13 cellular contexts compared by ENCODE assay signal in genomic region chr12:108572166-108572790, GRCh38. TPM values are rescaled to one million over a fixed set of nuclear protein-coding genes. Genes with fewer than 3 reads are reported as not detected.
DNase-seq lines count a peak whose midpoint lies in the region; ATAC-seq, FAIRE-seq and TF ChIP-seq lines count a peak whose summit lies in the region.
"Had no signal": no experiment of that assay in that cellular context is flagged by ENCODE, and none has a peak within 500 bp of the region (broad histone marks: within the 10 kb centered on the region; RNA-seq: fewer than 3 reads in every experiment).

No MANE protein-coding gene starts in this region.

- CTCF ChIA-PET in activated CD8-positive, alpha-beta T cell treated with anti-CD3 and anti-CD28 coated beads for 36 hours (lab: Charles Lee) = interaction anchor here (1.1 to 24.3 kb wide), 4 partner anchors 43 to 92 kb away, joined by 3 to 645 read pairs (median 4); no protein-coding TSS in a partner anchor
- CTCF ChIA-PET in activated CD8-positive, alpha-beta T cell treated with anti-CD3 and anti-CD28 coated beads, Interleukin-2, amount 10 ng/mL, durations not matched to agents 7 days and 5 days (lab: Charles Lee) = interaction anchor here (0.6 to 19.8 kb wide), 8 partner anchors 8 to 582 kb away, joined by 3 to 574 read pairs (median 6); partner anchors contain the start of gene ISCU
- CTCF ChIA-PET in H1 (lab: Charles Lee; ENCODE audit: partially characterized antibody) = interaction anchor here (0.9 to 24.3 kb wide), 6 partner anchors 8 to 79 kb away, joined by 3 to 523 read pairs (median 5); no protein-coding TSS in a partner anchor

- no peak for TF ChIP-seq EP300 in H1 (IDR thresholded peaks at IDR 0.05; ENCODE audit: borderline replicate concordance in 1 of 2, low read depth in 2 of 2, low read length in 2 of 2)

- H2BK5ac ChIP-seq in H1 (ENCODE audit: low read depth, low read length) = no peak overlapping the region

- 0 out of 2 replicates have a peak overlapping the region, but pooled peaks have one; percentile 14 for H2BK12ac ChIP-seq in H1 (ENCODE audit: low read depth, low read length)

- H4K8ac ChIP-seq in H1 (ENCODE audit: extremely low read depth, insufficient read depth, low read length) = no peak overlapping the region

- H3K27ac Mint-ChIP-seq in activated CD8-positive, alpha-beta T cell treated with anti-CD3 and anti-CD28 coated beads for 36 hours = no peak overlapping the region
- no peak overlapping the region for H3K27ac Mint-ChIP-seq in activated CD8-positive, alpha-beta T cell treated with anti-CD3 and anti-CD28 coated beads, Interleukin-2, amount 10 ng/mL, durations not matched to agents 7 days and 5 days
- H3K27ac Mint-ChIP-seq in stimulated activated memory B cell treated with anti-CD40 and anti-IgM and Interleukin-4, amounts not matched to agents 10 μg/mL and 1 μg/mL and 100 μg/mL, for 72 hours = peak overlapping the region; percentile 96

- POLR2A ChIA-PET in activated CD8-positive, alpha-beta T cell treated with anti-CD3 and anti-CD28 coated beads for 36 hours (lab: Charles Lee) = interaction anchor here (7.4 to 14.9 kb wide), 2 partner anchors 45 to 58 kb away, joined by 70 to 225 read pairs; partner anchors contain the start of gene SELPLG
- POLR2A ChIA-PET in activated CD8-positive, alpha-beta T cell treated with anti-CD3 and anti-CD28 coated beads, Interleukin-2, amount 10 ng/mL, durations not matched to agents 7 days and 5 days (lab: Charles Lee) = interaction anchor here (1.7 kb wide), 1 partner anchor 10 kb away, joined by 7 read pairs; the partner anchor contains the start of gene ISCU
- POLR2A ChIA-PET in H1 (lab: Charles Lee; ENCODE audit: partially characterized antibody) = no interaction called here

- intact Hi-C loops in activated CD8-positive, alpha-beta T cell treated with anti-CD3 and anti-CD28 coated beads for 36 hours (cut with micrococcal nuclease) = no loop called here

- H3K14ac ChIP-seq in H1 (ENCODE audit: insufficient read length) = no peak overlapping the region

- no peaks in the 10 kb centered on the region for H3K27me3 Mint-ChIP-seq in activated CD8-positive, alpha-beta T cell treated with anti-CD3 and anti-CD28 coated beads for 36 hours
- H3K27me3 Mint-ChIP-seq in activated CD8-positive, alpha-beta T cell treated with anti-CD3 and anti-CD28 coated beads, Interleukin-2, amount 10 ng/mL, durations not matched to agents 7 days and 5 days (ENCODE audit: low read depth) = peaks cover under 1% of the 10 kb centered on the region
- H3K27me3 Mint-ChIP-seq in stimulated activated memory B cell treated with anti-CD40 and anti-IgM and Interleukin-4, amounts not matched to agents 10 μg/mL and 1 μg/mL and 100 μg/mL, for 72 hours = no peaks in the 10 kb centered on the region

- H3K4me3 Mint-ChIP-seq in activated CD8-positive, alpha-beta T cell treated with anti-CD3 and anti-CD28 coated beads for 36 hours = no peak overlapping the region
- no peak overlapping the region for H3K4me3 Mint-ChIP-seq in activated CD8-positive, alpha-beta T cell treated with anti-CD3 and anti-CD28 coated beads, Interleukin-2, amount 10 ng/mL, durations not matched to agents 7 days and 5 days
- H3K4me3 Mint-ChIP-seq in stimulated activated memory B cell treated with anti-CD40 and anti-IgM and Interleukin-4, amounts not matched to agents 10 μg/mL and 1 μg/mL and 100 μg/mL, for 72 hours = peak overlapping the region; percentile 13

- no peak overlapping the region for H3K4me3 ChIP-seq in H1 (ENCODE audit: extremely low read depth in 1 of 4, insufficient read depth in 2 of 4, low read depth in 3 of 4, low read length in 4 of 4)

- no peak overlapping the region for H4K5ac ChIP-seq in H1 (ENCODE audit: insufficient read length, low read depth, low read length)

- no peak overlapping the region for H3K4me2 ChIP-seq in H1 (ENCODE audit: insufficient read depth in 1 of 2, low read depth in 2 of 2, low read length in 2 of 2)

- H3K79me1 ChIP-seq in H1 (ENCODE audit: low read depth, low read length) = no peaks in the 10 kb centered on the region

- peak; percentile 38 for DNase-seq in activated CD8-positive, alpha-beta T cell treated with anti-CD3 and anti-CD28 coated beads for 36 hours
- DNase-seq in activated CD8-positive, alpha-beta T cell treated with anti-CD3 and anti-CD28 coated beads, Interleukin-2, amount 10 ng/mL, durations not matched to agents 7 days and 5 days = no peak
- peak in 1 of 2 experiments; percentile 23 for DNase-seq in H1 (ENCODE audit: low read depth in 1 of 2, low spot score in 2 of 2)
- no peak for DNase-seq in SHP77 treated with DMSO at 0.1 percent for 48 hours (lab: John Stamatoyannopoulos, UW)
- DNase-seq: DMS79 treated with DMSO at 0.1 percent for 48 hours, midbrain, NCI-H345, retina had no signal

- H3K9ac ChIP-seq in H1 (replicated peaks in 1 of 4; ENCODE audit: extremely low read depth in 1 of 4, low read depth in 3 of 4, low read length in 3 of 4) = no peak overlapping the region

- peaks cover 4 to 22% (median 17%) of the 10 kb centered on the region in 4 experiments; a peak in 7 of 8 replicates for H3K36me3 ChIP-seq in H1 (ENCODE audit: control insufficient read depth in 2 of 4, insufficient read depth in 4 of 4, low read length in 3 of 4)

- H3K9me3 ChIP-seq in H1 (ENCODE audit: insufficient read depth in 2 of 2, low read depth in 1 of 2, low read length in 1 of 2) = no peaks in the 10 kb centered on the region

- H3K23me2 ChIP-seq in H1 (ENCODE audit: low read depth, low read length) = peaks cover 2% of the 10 kb centered on the region; the same call in 1 of the 2 replicates

- no peak for TF ChIP-seq CTCF in activated CD8-positive, alpha-beta T cell treated with anti-CD3 and anti-CD28 coated beads for 36 hours (IDR thresholded peaks at IDR 0.05)
- no peak for TF ChIP-seq CTCF in H1 (IDR thresholded peaks at IDR 0.05; ENCODE audit: control extremely low read depth in 1 of 3, insufficient read depth in 1 of 3, low read depth in 1 of 3, low read length in 3 of 3)

- no peak overlapping the region for H2AFZ ChIP-seq in H1 (ENCODE audit: low read length)

- no peak for TF ChIP-seq POLR2A in H1 (IDR thresholded peaks at IDR 0.05; ENCODE audit: control extremely low read depth in 1 of 2, low read depth in 2 of 2, low read length in 2 of 2)

- TF ChIP-seq RAD21 in H1 (IDR thresholded peaks at IDR 0.05 in 1 of 2, conservative IDR thresholded peaks at IDR 0.05 in 1 of 2; ENCODE audit: low read depth in 2 of 2, low read length in 2 of 2) = no peak

- no peak overlapping the region for H3K56ac ChIP-seq in H1 (replicated peaks; ENCODE audit: insufficient read length, low read depth, low read length)

- H4K20me1 ChIP-seq in H1 (replicated peaks in 1 of 2; ENCODE audit: control insufficient read depth in 1 of 2, insufficient read depth in 2 of 2, low read length in 2 of 2) = peaks cover 0 to 1% of the 10 kb centered on the region in 2 experiments

- no peak overlapping the region for H3K23ac ChIP-seq in H1 (ENCODE audit: insufficient read length)

- no peak overlapping the region for H3K27ac ChIP-seq in H1 (ENCODE audit: low read depth, low read length)

- no peak overlapping the region for H2BK120ac ChIP-seq in H1 (replicated peaks; ENCODE audit: low read depth, low read length)

- H3K4me1 ChIP-seq in H1 (replicated peaks in 1 of 4; ENCODE audit: control insufficient read depth in 3 of 4, insufficient read depth in 4 of 4, low read length in 3 of 4) = no peaks in the 10 kb centered on the region

- no peak overlapping the region for H3K18ac ChIP-seq in H1 (ENCODE audit: extremely low read depth, low read length)

- peaks cover 29% of the 10 kb centered on the region for H3K36me3 Mint-ChIP-seq in activated CD8-positive, alpha-beta T cell treated with anti-CD3 and anti-CD28 coated beads for 36 hours (ENCODE audit: low read depth)
- peaks cover 26% of the 10 kb centered on the region for H3K36me3 Mint-ChIP-seq in activated CD8-positive, alpha-beta T cell treated with anti-CD3 and anti-CD28 coated beads, Interleukin-2, amount 10 ng/mL, durations not matched to agents 7 days and 5 days (ENCODE audit: low read depth)
- H3K36me3 Mint-ChIP-seq in stimulated activated memory B cell treated with anti-CD40 and anti-IgM and Interleukin-4, amounts not matched to agents 10 μg/mL and 1 μg/mL and 100 μg/mL, for 72 hours = peaks cover 19% of the 10 kb centered on the region

- peak; percentile 12 for ATAC-seq in activated CD8-positive, alpha-beta T cell treated with anti-CD3 and anti-CD28 coated beads for 36 hours
- no peak for ATAC-seq in activated CD8-positive, alpha-beta T cell treated with anti-CD3 and anti-CD28 coated beads, Interleukin-2, amount 10 ng/mL, durations not matched to agents 7 days and 5 days
- ATAC-seq in HG03439 (IDR thresholded peaks at IDR 0.05; ENCODE audit: unreplicated experiment) = peak; percentile 36
- ATAC-seq in stimulated activated memory B cell treated with anti-CD40 and anti-IgM and Interleukin-4, amounts not matched to agents 10 μg/mL and 1 μg/mL and 100 μg/mL, for 72 hours = peak; percentile 64
- no peak for ATAC-seq in GM21367 (IDR thresholded peaks at IDR 0.05; ENCODE audit: unreplicated experiment)
- ATAC-seq in SK-N-SH treated with all-trans-retinoic acid at 6 μM for 48 hours = no peak

- no peak for FAIRE-seq in H1 (lab: Jason Lieb, UNC)
- FAIRE-seq: H54 had no signal

- no peak overlapping the region for H4K91ac ChIP-seq in H1 (replicated peaks; ENCODE audit: insufficient read length, low read length)

- no peak overlapping the region for H3K4ac ChIP-seq in H1 (replicated peaks; ENCODE audit: insufficient read length, low read depth, low read length)

- H2BK15ac ChIP-seq in H1 (ENCODE audit: low read length) = no peak overlapping the region

- 94% methylated on average over 8 of the region's 8 CpGs; no CpG with 5 or more reads in 1 of the 2 experiments for WGBS in H1 (ENCODE audit: extremely low coverage in 1 of 2, insufficient coverage in 1 of 2, insufficient read length in 1 of 2, insufficient replicate concordance in 2 of 2, low coverage in 1 of 2, low lambda C conversion rate in 2 of 2, missing lambda C conversion rate in 1 of 2), 2 experiments

- no peaks in the 10 kb centered on the region for H3K27me3 ChIP-seq in H1 (replicated peaks in 1 of 4; ENCODE audit: control insufficient read depth in 3 of 4, extremely low read depth in 1 of 4, insufficient read depth in 3 of 4, low read length in 3 of 4)

- peaks cover 82% of the 10 kb centered on the region for H3K4me1 Mint-ChIP-seq in activated CD8-positive, alpha-beta T cell treated with anti-CD3 and anti-CD28 coated beads for 36 hours (ENCODE audit: low read depth)
- H3K4me1 Mint-ChIP-seq in activated CD8-positive, alpha-beta T cell treated with anti-CD3 and anti-CD28 coated beads, Interleukin-2, amount 10 ng/mL, durations not matched to agents 7 days and 5 days (ENCODE audit: low read depth) = peaks cover 78% of the 10 kb centered on the region
- H3K4me1 Mint-ChIP-seq in stimulated activated memory B cell treated with anti-CD40 and anti-IgM and Interleukin-4, amounts not matched to agents 10 μg/mL and 1 μg/mL and 100 μg/mL, for 72 hours = peaks cover 84% of the 10 kb centered on the region

- H2BK20ac ChIP-seq in H1 (ENCODE audit: low read length) = no peak overlapping the region

- H3K9me3 Mint-ChIP-seq in activated CD8-positive, alpha-beta T cell treated with anti-CD3 and anti-CD28 coated beads for 36 hours = no peaks in the 10 kb centered on the region
- no peaks in the 10 kb centered on the region for H3K9me3 Mint-ChIP-seq in activated CD8-positive, alpha-beta T cell treated with anti-CD3 and anti-CD28 coated beads, Interleukin-2, amount 10 ng/mL, durations not matched to agents 7 days and 5 days (ENCODE audit: insufficient read depth)
- H3K9me3 Mint-ChIP-seq in stimulated activated memory B cell treated with anti-CD40 and anti-IgM and Interleukin-4, amounts not matched to agents 10 μg/mL and 1 μg/mL and 100 μg/mL, for 72 hours = peaks cover under 1% of the 10 kb centered on the region

- H2AK5ac ChIP-seq in H1 (ENCODE audit: low read depth, low read length) = no peak overlapping the region; the same call in 1 of the 2 replicates

- no peaks in the 10 kb centered on the region for H3K79me2 ChIP-seq in H1 (ENCODE audit: control insufficient read depth in 1 of 2, insufficient read depth in 2 of 2, low read length in 2 of 2)

RNA-seq across cellular contexts. Expression of gene ISCU, which starts 9.9 kb away (rescaled TPM):
- 10 to 100 TPM; 69.4 to 70.5 TPM for total RNA-seq in activated CD8-positive, alpha-beta T cell treated with anti-CD3 and anti-CD28 coated beads for 36 hours
- total RNA-seq in activated CD8-positive, alpha-beta T cell treated with anti-CD3 and anti-CD28 coated beads, Interleukin-2, amount 10 ng/mL, durations not matched to agents 7 days and 5 days = 10 to 100 TPM; 58.5 to 59.5 TPM
- 78.1 and 82.3 TPM in 2 replicates for total RNA-seq in H1 (2021; fragmentation: NEBNext Ultra II Directional; extraction: Animal tissue kit (Norgen Biotek cat#: 25700))
- polyA plus RNA-seq in H1 (2011; rRNA removed) = 54.5 and 72.1 TPM in 2 replicates
- polyA plus RNA-seq in H1 (2011; cell fraction: cytosol; rRNA removed) = 78.1 TPM
- 62.2 TPM for polyA plus RNA-seq in H1 (2011; cell fraction: nucleus; rRNA removed)
- polyA plus RNA-seq in H1 (2012, experiment 1 of 2) = 90.4 to 92.7 TPM (median 91.1 TPM) in 4 replicates
- polyA plus RNA-seq in H1 (2012, experiment 2 of 2) = 48.9 TPM
- 70.5 TPM for polyA plus RNA-seq in H1 (2013, experiment 1 of 2)
- polyA plus RNA-seq in H1 (2013, experiment 2 of 2) = 70.7 TPM
- 43.8 and 59.1 TPM in 2 replicates for polyA minus RNA-seq in H1 (2011; rRNA and poly(A)+ RNA removed)
- 19.7 TPM for polyA minus RNA-seq in H1 (2011; cell fraction: cytosol; rRNA and poly(A)+ RNA removed)
- polyA minus RNA-seq in H1 (2011; cell fraction: nucleus; rRNA and poly(A)+ RNA removed) = 42.0 TPM

RNA-seq across cellular contexts. Expression of gene SART3, which starts 11.3 kb away (rescaled TPM):
- total RNA-seq in activated CD8-positive, alpha-beta T cell treated with anti-CD3 and anti-CD28 coated beads for 36 hours = 10 to 100 TPM; 80.1 to 81.4 TPM
- total RNA-seq in activated CD8-positive, alpha-beta T cell treated with anti-CD3 and anti-CD28 coated beads, Interleukin-2, amount 10 ng/mL, durations not matched to agents 7 days and 5 days = 10 to 100 TPM; 67.9 to 76.9 TPM
- total RNA-seq in H1 (2021; fragmentation: NEBNext Ultra II Directional; extraction: Animal tissue kit (Norgen Biotek cat#: 25700)) = 89.6 and 103 TPM in 2 replicates
- 16.0 and 21.4 TPM in 2 replicates for polyA plus RNA-seq in H1 (2011; rRNA removed)
- polyA plus RNA-seq in H1 (2011; cell fraction: cytosol; rRNA removed) = 38.1 TPM
- polyA plus RNA-seq in H1 (2011; cell fraction: nucleus; rRNA removed) = 57.9 TPM
- 66.9 to 81.1 TPM (median 74.1 TPM) in 4 replicates for polyA plus RNA-seq in H1 (2012, experiment 1 of 2)
- 10.3 TPM for polyA plus RNA-seq in H1 (2012, experiment 2 of 2)
- polyA plus RNA-seq in H1 (2013, experiment 1 of 2) = 46.8 TPM
- 41.7 TPM for polyA plus RNA-seq in H1 (2013, experiment 2 of 2)
- polyA minus RNA-seq in H1 (2011; rRNA and poly(A)+ RNA removed) = 53.9 and 54.8 TPM in 2 replicates
- 43.7 TPM for polyA minus RNA-seq in H1 (2011; cell fraction: cytosol; rRNA and poly(A)+ RNA removed)
- polyA minus RNA-seq in H1 (2011; cell fraction: nucleus; rRNA and poly(A)+ RNA removed) = 142 TPM

RNA-seq across cellular contexts. Expression of gene TMEM119, which starts 25.6 kb away (rescaled TPM):
- not detected for total RNA-seq in activated CD8-positive, alpha-beta T cell treated with anti-CD3 and anti-CD28 coated beads for 36 hours
- total RNA-seq in activated CD8-positive, alpha-beta T cell treated with anti-CD3 and anti-CD28 coated beads, Interleukin-2, amount 10 ng/mL, durations not matched to agents 7 days and 5 days = not detected
- 0.48 and 0.61 TPM in 2 replicates for total RNA-seq in H1 (2021; fragmentation: NEBNext Ultra II Directional; extraction: Animal tissue kit (Norgen Biotek cat#: 25700))
- 0.35 TPM in 2 replicates for polyA plus RNA-seq in H1 (2011; rRNA removed)
- 0.41 TPM for polyA plus RNA-seq in H1 (2011; cell fraction: cytosol; rRNA removed)
- polyA plus RNA-seq in H1 (2011; cell fraction: nucleus; rRNA removed) = 0.27 TPM
- 0.16 to 0.42 TPM (median 0.24 TPM) in 4 replicates for polyA plus RNA-seq in H1 (2012, experiment 1 of 2)
- 0.26 TPM for polyA plus RNA-seq in H1 (2012, experiment 2 of 2)
- polyA plus RNA-seq in H1 (2013, experiment 1 of 2) = 0.55 TPM
- 0.68 TPM for polyA plus RNA-seq in H1 (2013, experiment 2 of 2)
- not detected in 2 replicates for polyA minus RNA-seq in H1 (2011; rRNA and poly(A)+ RNA removed)
- not detected for polyA minus RNA-seq in H1 (2011; cell fraction: cytosol; rRNA and poly(A)+ RNA removed)
- not detected for polyA minus RNA-seq in H1 (2011; cell fraction: nucleus; rRNA and poly(A)+ RNA removed)

RNA-seq across cellular contexts. Expression of gene FICD, which starts 57.2 kb away (rescaled TPM):
- 1 to 10 TPM; 3.4 to 3.9 TPM for total RNA-seq in activated CD8-positive, alpha-beta T cell treated with anti-CD3 and anti-CD28 coated beads for 36 hours
- 1 to 10 TPM; 4.6 to 5.2 TPM for total RNA-seq in activated CD8-positive, alpha-beta T cell treated with anti-CD3 and anti-CD28 coated beads, Interleukin-2, amount 10 ng/mL, durations not matched to agents 7 days and 5 days
- 6.0 TPM in 2 replicates for total RNA-seq in H1 (2021; fragmentation: NEBNext Ultra II Directional; extraction: Animal tissue kit (Norgen Biotek cat#: 25700))
- polyA plus RNA-seq in H1 (2011; rRNA removed) = 2.2 and 3.0 TPM in 2 replicates
- polyA plus RNA-seq in H1 (2011; cell fraction: cytosol; rRNA removed) = 2.3 TPM
- polyA plus RNA-seq in H1 (2011; cell fraction: nucleus; rRNA removed) = 6.1 TPM
- 4.6 to 6.0 TPM (median 5.7 TPM) in 4 replicates for polyA plus RNA-seq in H1 (2012, experiment 1 of 2)
- 1.9 TPM for polyA plus RNA-seq in H1 (2012, experiment 2 of 2)
- 5.6 TPM for polyA plus RNA-seq in H1 (2013, experiment 1 of 2)
- polyA plus RNA-seq in H1 (2013, experiment 2 of 2) = 6.5 TPM
- polyA minus RNA-seq in H1 (2011; rRNA and poly(A)+ RNA removed) = 5.3 TPM in 2 replicates
- 4.6 TPM for polyA minus RNA-seq in H1 (2011; cell fraction: cytosol; rRNA and poly(A)+ RNA removed)
- polyA minus RNA-seq in H1 (2011; cell fraction: nucleus; rRNA and poly(A)+ RNA removed) = 7.9 TPM

Comparison
In these comparisons a context has a peak if more than half of its experiments do, and no peak if none do; other contexts are left out.
1. ATAC-seq: peak in activated CD8-positive, alpha-beta T cell treated with anti-CD3 and anti-CD28 coated beads for 36 hours (single experiment), HG03439 (single experiment) and stimulated activated memory B cell treated with anti-CD40 and anti-IgM and Interleukin-4, amounts not matched to agents 10 μg/mL and 1 μg/mL and 100 μg/mL, for 72 hours (single experiment); none in activated CD8-positive, alpha-beta T cell treated with anti-CD3 and anti-CD28 coated beads, Interleukin-2, amount 10 ng/mL, durations not matched to agents 7 days and 5 days (single experiment), GM21367 (single experiment) and SK-N-SH treated with all-trans-retinoic acid at 6 μM for 48 hours (single experiment).